Comparison of ENCODE assay signal across 6 cellular contexts in the genomic region with DNA sequence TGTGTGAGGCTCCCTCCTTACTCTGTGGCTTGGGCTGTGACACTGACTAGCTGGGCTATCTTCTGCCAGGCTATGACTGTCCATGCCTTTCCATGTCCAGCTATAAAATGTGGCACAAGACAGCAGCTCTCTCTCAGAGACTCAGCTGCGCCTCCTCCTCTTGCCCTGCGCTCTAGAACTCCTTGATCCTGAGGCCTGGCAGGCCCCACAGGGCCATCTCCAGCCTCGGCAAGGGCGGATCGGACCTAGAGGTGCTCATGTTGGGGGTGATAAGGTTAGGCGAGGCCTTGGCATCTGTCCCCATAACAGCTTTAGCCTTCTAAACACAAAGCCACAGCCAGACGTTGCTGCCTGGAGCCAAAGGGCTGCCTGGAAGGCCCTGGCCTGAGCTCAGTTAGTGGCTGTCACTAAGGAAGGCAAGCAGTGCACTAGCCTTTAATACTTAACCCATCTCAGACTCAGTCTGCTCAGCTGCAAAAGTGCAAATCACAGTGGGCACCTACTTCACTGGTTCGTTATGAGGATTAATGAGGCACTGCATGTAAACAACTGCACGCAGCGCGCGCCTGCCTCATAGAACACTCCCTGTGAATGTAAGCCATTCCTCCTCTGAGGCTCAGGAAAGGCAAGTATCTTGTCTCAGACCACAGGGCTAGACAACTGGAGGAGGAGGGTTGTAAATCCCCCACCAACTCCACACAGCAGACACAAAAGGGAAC. TPM values are rescaled to one million over a fixed set of nuclear protein-coding genes. Genes with fewer than 3 reads are reported as not detected.
DNase-seq lines count a peak whose midpoint lies in the region; TF ChIP-seq lines count a peak whose summit lies in the region.

No MANE protein-coding gene starts in this region.

- peak overlapping the region; percentile 95 for H3K27ac ChIP-seq in VCaP

- peak; percentile 29 for DNase-seq in GM03348 (ENCODE audit: low spot score)
- DNase-seq in kidney tubule cell (ENCODE audit: low spot score): peak; percentile 28
- no peak for DNase-seq in RKO (ENCODE audit: low spot score)
- DNase-seq in middle frontal gyrus (ENCODE audit: extremely low spot score, low spot score): no peak
- DNase-seq in H4 (ENCODE audit: low spot score): no peak

- no peak for TF ChIP-seq CTCF in VCaP (conservative IDR thresholded peaks at IDR 0.05)

RNA-seq across cellular contexts. Expression of gene GUCD1, which starts 1.2 kb away (rescaled TPM):
- total RNA-seq in H4 (2014; rRNA removed; shearing (Covaris generic)): 42.2 and 72.2 TPM in 2 replicates

RNA-seq across cellular contexts. Expression of gene SNRPD3, which starts 2.0 kb away (rescaled TPM):
- total RNA-seq in H4 (2014; rRNA removed; shearing (Covaris generic)): 194 and 261 TPM in 2 replicates

RNA-seq across cellular contexts. Expression of gene LRRC75B, which starts 39.1 kb away (rescaled TPM):
- total RNA-seq in H4 (2014; rRNA removed; shearing (Covaris generic)): 0.66 and 2.1 TPM in 2 replicates

RNA-seq across cellular contexts. Expression of gene GGT1, which starts 49.2 kb away (rescaled TPM):
- 9.4 and 13.1 TPM in 2 replicates for total RNA-seq in H4 (2014; rRNA removed; shearing (Covaris generic))

RNA-seq across cellular contexts. Expression of gene UPB1, which starts 58.6 kb away (rescaled TPM):
- not detected in 2 replicates for total RNA-seq in H4 (2014; rRNA removed; shearing (Covaris generic))

Comparison
In these comparisons a context has a peak if more than half of its experiments do, and no peak if none do; other contexts are left out.
1. DNase-seq: peak in GM03348 (single experiment) and kidney tubule cell (single experiment); none in RKO (single experiment), middle frontal gyrus (single experiment) and H4 (single experiment).